14 cellular contexts compared by ENCODE assay signal in genomic region chr17:17661834-17662233, GRCh38. TPM values are rescaled to one million over a fixed set of nuclear protein-coding genes. Genes with fewer than 3 reads are reported as not detected.
DNase-seq lines count a peak whose midpoint lies in the region; ATAC-seq and TF ChIP-seq lines count a peak whose summit lies in the region.
"Had no signal": no experiment of that assay in that cellular context is flagged by ENCODE, and none has a peak within 500 bp of the region (broad histone marks: within the 10 kb centered on the region; RNA-seq: fewer than 3 reads in every experiment).

No MANE protein-coding gene starts in this region.

- no peaks in the 10 kb centered on the region for H3K23me2 ChIP-seq in H9 (ENCODE audit: insufficient read length, low read depth, low read length, poor library complexity, severe bottlenecking)

- H2BK20ac ChIP-seq in H9 (ENCODE audit: low read depth, low read length, poor library complexity, severe bottlenecking), result no peak overlapping the region

- H4K5ac ChIP-seq in H9 (ENCODE audit: insufficient read length, low read depth, low read length), result no peak overlapping the region

- no peak overlapping the region for H4K8ac ChIP-seq in H9 (replicated peaks; ENCODE audit: insufficient read length, low read depth, low read length)

- TF ChIP-seq CTCF in 22Rv1 (IDR thresholded peaks at IDR 0.05) (peak; percentile 24), H9 (conservative IDR thresholded peaks at IDR 0.05) (peak; percentile 69), RWPE1 (conservative IDR thresholded peaks at IDR 0.05; ENCODE audit: low read depth) (no peak), fibroblast of pulmonary artery (IDR thresholded peaks at IDR 0.05; ENCODE audit: low read length, missing control alignments) (peak; percentile 11), breast epithelium (IDR thresholded peaks at IDR 0.05) (no peak)

- no peaks in the 10 kb centered on the region for H3K9me3 ChIP-seq in H9 (ENCODE audit: control insufficient read depth, low read depth, low read length)
- H3K9me3 ChIP-seq in breast epithelium, result peaks cover 5% of the 10 kb centered on the region in 2 donors

- H3K9me3 Mint-ChIP-seq in H9, result peaks cover 23 to 27% of the 10 kb centered on the region in 2 experiments

- H4K91ac ChIP-seq in H9 (ENCODE audit: insufficient read length, low read depth, low read length), result no peak overlapping the region

- H2AFZ ChIP-seq in H9 (ENCODE audit: low read length), result no peak overlapping the region
- H2AFZ ChIP-seq: GM23248 had no signal

- H3K9ac ChIP-seq in H9 (ENCODE audit: extremely low read depth, insufficient read length, low read length), result no peak overlapping the region
- H3K9ac ChIP-seq: GM23248 had no signal

- WGBS in H9 (ENCODE audit: extremely low coverage, insufficient read length, low lambda C conversion rate), result no CpG with 5 or more reads among the region's 6 CpGs

- DNase-seq in H9 (no peak), RWPE1 (ENCODE audit: low spot score) (no peak), fibroblast of pulmonary artery (ENCODE audit: low read depth) (no peak), GF-D8 (lab: John Stamatoyannopoulos, UW) (no peak), breast epithelium (ENCODE audit: low spot score in 2 of 2) (no peak), superior temporal gyrus (ENCODE audit: extremely low spot score) (no peak)
- DNase-seq: activated naive CD4-positive, alpha-beta T cell treated with anti-CD3 and anti-CD28 coated beads for 36 hours; cerebellar nuclear complex; GM23248; NCI-H446; trophoblast cell had no signal

- H2BK120ac ChIP-seq in H9 (ENCODE audit: low read depth, low read length, poor library complexity, severe bottlenecking), result no peak overlapping the region

- ATAC-seq in GM21381 (IDR thresholded peaks at IDR 0.05; ENCODE audit: unreplicated experiment), result no peak
- ATAC-seq: esophagus mucosa had no signal

- H3K4me3 Mint-ChIP-seq in H9, result no peak overlapping the region
- H3K4me3 Mint-ChIP-seq: activated naive CD4-positive, alpha-beta T cell treated with anti-CD3 and anti-CD28 coated beads for 36 hours had no signal

- no peak for TF ChIP-seq POLR2A in breast epithelium (IDR thresholded peaks at IDR 0.05)

- peaks cover 45% of the 10 kb centered on the region for H3K27me3 Mint-ChIP-seq in H9 (ENCODE audit: low read depth)

- H3K36me3 ChIP-seq in breast epithelium, result no peaks in the 10 kb centered on the region

- H2BK12ac ChIP-seq in H9 (ENCODE audit: insufficient read length, low read depth, low read length), result no peak overlapping the region

- H4K20me1 ChIP-seq in H9 (ENCODE audit: control insufficient read depth, insufficient read depth, insufficient read length), result no peaks in the 10 kb centered on the region

- H2BK5ac ChIP-seq in H9 (ENCODE audit: insufficient read length, low read length), result no peak overlapping the region

- H3K4me2 ChIP-seq in H9 (ENCODE audit: insufficient read depth, insufficient read length, low read length), result no peak overlapping the region

- H2AK5ac ChIP-seq in H9 (ENCODE audit: insufficient read length, low read length), result no peak overlapping the region

- H3K23ac ChIP-seq in H9 (ENCODE audit: insufficient read length, low read depth, low read length), result no peak overlapping the region

- no peak overlapping the region for H2BK15ac ChIP-seq in H9 (ENCODE audit: low read depth, low read length)

- intact Hi-C loops in breast epithelium (cut with DNase I; ENCODE audit: low total_unique reads), result no loop called here

- 0 out of 7 replicates have a peak overlapping the region, but pooled peaks of 1 of the 3 experiments have one; percentile 47 for H3K27ac Mint-ChIP-seq in H9
- H3K27ac Mint-ChIP-seq: activated naive CD4-positive, alpha-beta T cell treated with anti-CD3 and anti-CD28 coated beads for 36 hours had no signal

- peaks cover 0 to 10% (median 9%) of the 10 kb centered on the region in 3 experiments; a peak in 5 of 7 replicates for H3K36me3 Mint-ChIP-seq in H9 (ENCODE audit: insufficient read depth in 1 of 3, low read depth in 3 of 3)

- peaks cover 5 to 10% of the 10 kb centered on the region in 2 experiments for H3K4me1 Mint-ChIP-seq in H9

- H3T11ph ChIP-seq in H9 (ENCODE audit: low read length), result no peak overlapping the region

- no peak overlapping the region for H3K4ac ChIP-seq in H9 (ENCODE audit: low read depth, low read length)

- H3K4me1 ChIP-seq in H9 (ENCODE audit: insufficient read depth, low read length) (no peaks in the 10 kb centered on the region), breast epithelium (no peaks in the 10 kb centered on the region)

- no peak overlapping the region for H3K18ac ChIP-seq in H9 (ENCODE audit: insufficient read length, low read depth, low read length)

- H3K79me2 ChIP-seq in H9 (ENCODE audit: insufficient read depth, low read length), result no peaks in the 10 kb centered on the region

- H3K79me1 ChIP-seq in H9 (ENCODE audit: insufficient read depth, low read depth, low read length, poor library complexity, severe bottlenecking), result no peaks in the 10 kb centered on the region

- POLR2A ChIA-PET in RWPE1 (lab: Yijun Ruan, JAX; ENCODE audit: low non-redundant PET), result no interaction called here

- no peak overlapping the region for H3K27ac ChIP-seq in 22Rv1
- no peak overlapping the region for H3K27ac ChIP-seq in H9 (ENCODE audit: insufficient read length, low read depth, low read length)
- peak overlapping the region; percentile 66; the same call in 1 of the 2 replicates for H3K27ac ChIP-seq in RWPE1
- H3K27ac ChIP-seq in breast epithelium, result no peak overlapping the region
- H3K27ac ChIP-seq: GM23248 had no signal

- H3K27me3 ChIP-seq in H9 (ENCODE audit: insufficient read depth, low read length), result no peaks in the 10 kb centered on the region
- H3K27me3 ChIP-seq in breast epithelium, result no peaks in the 10 kb centered on the region

- no peak overlapping the region for H3K14ac ChIP-seq in H9 (ENCODE audit: insufficient read depth, low read length)

- no peak overlapping the region for H3K56ac ChIP-seq in H9 (ENCODE audit: insufficient read length, low read depth, low read length)

- CTCF ChIA-PET in RWPE1 (lab: Yijun Ruan, JAX), result interaction anchor here (0.6 to 0.7 kb wide), 3 partner anchors 19 to 173 kb away, joined by 3 read pairs; no protein-coding TSS in a partner anchor

- H3K4me3 ChIP-seq in fibroblast of pulmonary artery (replicated peaks; ENCODE audit: low read depth, low read length) (no peak overlapping the region), breast epithelium (no peak overlapping the region)
- H3K4me3 ChIP-seq: GM23248 had no signal

RNA-seq across cellular contexts. Expression of gene RAI1, which starts 19.4 kb away (rescaled TPM):
- 1.5 and 1.9 TPM in 2 replicates for total RNA-seq in H9 (2021)
- total RNA-seq in breast epithelium, result 10 to 100 TPM in 2 of 3 donors, 1 to 10 TPM in 1; 5.6 to 25.6 (median 20.6) TPM

Comparison
In these comparisons a context has a peak if more than half of its experiments do, and no peak if none do; other contexts are left out.
1. CTCF ChIP-seq: peak in 22Rv1 (single experiment), H9 (single experiment) and fibroblast of pulmonary artery (single experiment); none in RWPE1 (single experiment) and breast epithelium (0 of 3).